8 cellular contexts compared by ENCODE assay signal in genomic region chr7:25950488-25951413, GRCh38.
A peak's percentile ranks its signal among the peaks of the same experiment; 100 is the strongest.
DNase-seq lines count a peak whose midpoint lies in the region; ATAC-seq and TF ChIP-seq lines count a peak whose summit lies in the region.

No MANE protein-coding gene starts in this region.

- no peaks in the 10 kb centered on the region for H3K9me3 ChIP-seq in PC-9 (ENCODE audit: insufficient read depth, low read depth)

- peaks cover 27 to 30% of the 10 kb centered on the region in 2 donors for H3K4me1 Mint-ChIP-seq in natural killer cell treated with Interleukin-12 subunit alpha and Interleukin-12 subunit beta and Interleukin-15 and Interleukin-18, amount 100 ng/mL, for 72 hours (ENCODE audit: low read depth in 2 of 2)

- no peak overlapping the region for H3K27ac ChIP-seq in PC-9

- no peaks in the 10 kb centered on the region for H3K9me3 Mint-ChIP-seq in natural killer cell treated with Interleukin-12 subunit alpha and Interleukin-12 subunit beta and Interleukin-15 and Interleukin-18, amount 100 ng/mL, for 72 hours

- no TSS peak for BruUV-seq in PC-9 (replicated peaks; lab: Mats Ljungman, UMichigan)

- no peaks in the 10 kb centered on the region for H3K9me2 ChIP-seq in PC-9 (ENCODE audit: insufficient read depth)

- peak; percentile 85 for ATAC-seq in GM21526 (IDR thresholded peaks at IDR 0.05; ENCODE audit: low FRiP score, unreplicated experiment)
- peak; percentile 97 to 98 for ATAC-seq in natural killer cell treated with Interleukin-12 subunit alpha and Interleukin-12 subunit beta and Interleukin-15 and Interleukin-18, amount 100 ng/mL, for 72 hours

- H3K4me3 Mint-ChIP-seq in natural killer cell treated with Interleukin-12 subunit alpha and Interleukin-12 subunit beta and Interleukin-15 and Interleukin-18, amount 100 ng/mL, for 72 hours = peak overlapping the region; percentile 91

- no peak for TF ChIP-seq CTCF in PC-9 (conservative IDR thresholded peaks at IDR 0.05)

- H4K20me1 ChIP-seq in PC-9 (ENCODE audit: insufficient read depth) = no peaks in the 10 kb centered on the region

- no peaks in the 10 kb centered on the region for H3K27me3 ChIP-seq in PC-9 (ENCODE audit: insufficient read depth, low read depth)

- H3K79me2 ChIP-seq in PC-9 (ENCODE audit: low read depth) = no peaks in the 10 kb centered on the region

- H2AFZ ChIP-seq in PC-9 = no peak overlapping the region

- POLR2A ChIA-PET in PC-9 (lab: Charles Lee; ENCODE audit: unreplicated experiment) = no interaction called here

- H3K36me3 ChIP-seq in PC-9 (ENCODE audit: low read depth) = no peaks in the 10 kb centered on the region

- H3K27me3 Mint-ChIP-seq in natural killer cell treated with Interleukin-12 subunit alpha and Interleukin-12 subunit beta and Interleukin-15 and Interleukin-18, amount 100 ng/mL, for 72 hours = peaks cover 10 to 30% of the 10 kb centered on the region in 2 donors

- no peak overlapping the region for H3K4me3 ChIP-seq in PC-9

- CTCF ChIA-PET in PC-9 (lab: Charles Lee) = no interaction called here

- H3K36me3 Mint-ChIP-seq in natural killer cell treated with Interleukin-12 subunit alpha and Interleukin-12 subunit beta and Interleukin-15 and Interleukin-18, amount 100 ng/mL, for 72 hours = no peaks in the 10 kb centered on the region

- peak overlapping the region; percentile 48; the same call in 1 of the 2 replicates for H3K4me2 ChIP-seq in PC-9

- no peaks in the 10 kb centered on the region for H3K4me1 ChIP-seq in PC-9 (replicated peaks; ENCODE audit: insufficient read depth)

- DNase-seq in DMS114 treated with DMSO at 0.1 percent for 48 hours (lab: John Stamatoyannopoulos, UW; ENCODE audit: unreplicated experiment) (peak; percentile 69), HuH-7 (ENCODE audit: low spot score) (peak; percentile 90), PC-9 (peak; percentile 53 to 62), activated T-helper 1 cell treated with Interleukin-2 at 50 U/mL for 16 hours (ENCODE audit: low read depth) (peak; percentile 82), fibroblast of peridontal ligament (ENCODE audit: extremely low read depth) (peak; percentile 62)
- peak; percentile 89 for DNase-seq in natural killer cell treated with Interleukin-12 subunit alpha and Interleukin-12 subunit beta and Interleukin-15 and Interleukin-18, amount 100 ng/mL, for 72 hours (ENCODE audit: low spot score)
- peak; percentile 80 for DNase-seq in stimulated activated naive CD4-positive, alpha-beta T cell treated with Interleukin-2 at 50 U/mL for 16 hours (lab: John Stamatoyannopoulos, UW)

- H3K27ac Mint-ChIP-seq in natural killer cell treated with Interleukin-12 subunit alpha and Interleukin-12 subunit beta and Interleukin-15 and Interleukin-18, amount 100 ng/mL, for 72 hours = peak overlapping the region in 1 of 2 donors; percentile 64

- intact Hi-C loops in PC-9 (cut with micrococcal nuclease; ENCODE audit: unreplicated experiment) = no loop called here

- peaks cover 5% of the 10 kb centered on the region; the same call in 1 of the 2 replicates for H3F3A ChIP-seq in PC-9 (ENCODE audit: insufficient read depth, low read depth)
